21 cellular contexts compared by ENCODE assay signal in genomic region chr11:21040615-21041014, GRCh38.
DNase-seq lines count a peak whose midpoint lies in the region; ATAC-seq and TF ChIP-seq lines count a peak whose summit lies in the region.
"Had no signal": no experiment of that assay in that cellular context is flagged by ENCODE, and none has a peak within 500 bp of the region (broad histone marks: within the 10 kb centered on the region; RNA-seq: fewer than 3 reads in every experiment).

No MANE protein-coding gene starts in this region.

- H3F3A ChIP-seq in SK-N-SH (replicated peaks; ENCODE audit: insufficient read depth): no peaks in the 10 kb centered on the region

- POLR2A ChIA-PET in SK-N-SH (lab: Yijun Ruan, JAX): no interaction called here

- H3K27me3 ChIP-seq in SK-N-SH (ENCODE audit: insufficient read depth): no peaks in the 10 kb centered on the region
- H3K27me3 ChIP-seq: BLaER1 treated with 17β-estradiol and CSF1 and Interleukin-3, amounts not matched to agents 10 nM and 100 nM had no signal

- H3K4me1 ChIP-seq in SK-N-SH (ENCODE audit: control insufficient read depth in 1 of 2, insufficient read depth in 2 of 2, low read depth in 1 of 2, low read length in 1 of 2): no peaks in the 10 kb centered on the region
- H3K4me1 ChIP-seq: A549; BLaER1 treated with 17β-estradiol and CSF1 and Interleukin-3, amounts not matched to agents 10 nM and 100 nM had no signal

- no peak overlapping the region for H3K9ac ChIP-seq in SK-N-SH
- H3K9ac ChIP-seq: BLaER1 treated with 17β-estradiol and CSF1 and Interleukin-3, amounts not matched to agents 10 nM and 100 nM had no signal

- TF ChIP-seq RAD21 in SK-N-SH (IDR thresholded peaks at IDR 0.05; ENCODE audit: low read length): no peak

- no peak overlapping the region for H3K4me3 ChIP-seq in SK-N-SH (ENCODE audit: low read depth in 2 of 2, low read length in 1 of 2)
- H3K4me3 ChIP-seq: A549; BLaER1 treated with 17β-estradiol and CSF1 and Interleukin-3, amounts not matched to agents 10 nM and 100 nM; GM12878 had no signal

- H4K20me1 ChIP-seq in SK-N-SH (ENCODE audit: insufficient read depth): no peaks in the 10 kb centered on the region
- H4K20me1 ChIP-seq: BLaER1 treated with 17β-estradiol and CSF1 and Interleukin-3, amounts not matched to agents 10 nM and 100 nM had no signal

- WGBS in SK-N-SH (ENCODE audit: low lambda C conversion rate): 10% methylated on average over 2 of the region's 2 CpGs

- TF ChIP-seq CTCF in SK-N-SH (IDR thresholded peaks at IDR 0.05): no peak

- H3K79me2 ChIP-seq in SK-N-SH (ENCODE audit: insufficient read depth): no peaks in the 10 kb centered on the region

- DNase-seq in SK-N-SH: no peak
- peak; percentile 50 for DNase-seq in kidney tubule cell (ENCODE audit: low spot score)
- DNase-seq: AML-193; CD4-positive, alpha-beta T cell; CD8-positive, alpha-beta T cell; COR-L47; DMS 273 treated with DMSO at 0.1 percent for 48 hours; DMS153; DMS53; DMS79; DND-41; EL; GDM1 had no signal

- no peaks in the 10 kb centered on the region for H3K9me2 ChIP-seq in SK-N-SH

- H3K9me3 ChIP-seq in SK-N-SH: no peaks in the 10 kb centered on the region
- H3K9me3 ChIP-seq: A549; BLaER1 treated with 17β-estradiol and CSF1 and Interleukin-3, amounts not matched to agents 10 nM and 100 nM had no signal

- H2AFZ ChIP-seq in SK-N-SH (ENCODE audit: low read depth): no peak overlapping the region

- H3K36me3 ChIP-seq in SK-N-SH (replicated peaks in 1 of 2; ENCODE audit: control insufficient read depth in 1 of 2, insufficient read depth in 2 of 2, low read length in 1 of 2): no peaks in the 10 kb centered on the region
- H3K36me3 ChIP-seq: BLaER1 treated with 17β-estradiol and CSF1 and Interleukin-3, amounts not matched to agents 10 nM and 100 nM had no signal

- ATAC-seq in SK-N-SH treated with all-trans-retinoic acid at 6 μM for 48 hours (no peak), HG02884 (IDR thresholded peaks at IDR 0.05; ENCODE audit: unreplicated experiment) (no peak), HG03135 (IDR thresholded peaks at IDR 0.05; ENCODE audit: unreplicated experiment) (no peak)
- ATAC-seq: A549; CD8-positive, alpha-beta T cell; GM12878 had no signal

- H3K4me2 ChIP-seq in SK-N-SH: no peak overlapping the region
- H3K4me2 ChIP-seq: A549; BLaER1 treated with 17β-estradiol and CSF1 and Interleukin-3, amounts not matched to agents 10 nM and 100 nM had no signal

- no peak for TF ChIP-seq EP300 in SK-N-SH (IDR thresholded peaks at IDR 0.05; ENCODE audit: borderline replicate concordance in 1 of 2, low read depth in 1 of 2, low read length in 1 of 2)

- CTCF ChIA-PET in SK-N-SH (lab: Yijun Ruan, JAX): interaction anchor here (0.6 kb wide), 1 partner anchor 69 kb away, joined by 3 read pairs; no protein-coding TSS in a partner anchor

- no peak overlapping the region for H3K27ac ChIP-seq in SK-N-SH (ENCODE audit: low read depth in 2 of 2, low read length in 1 of 2)
- H3K27ac ChIP-seq: 22Rv1; A549; BLaER1 treated with 17β-estradiol and CSF1 and Interleukin-3, amounts not matched to agents 10 nM and 100 nM; C4-2B had no signal

TF ChIP-seq in SK-N-SH treated with all-trans-retinoic acid at 6 μM for 48 hours, 23 proteins besides CTCF, POLR2A, EP300 and RAD21:
- peak; percentile 96 for TF ChIP-seq ISL1 (CRISPR knock-in tag; IDR thresholded peaks at IDR 0.05)
- TF ChIP-seq TSHZ2 (CRISPR knock-in tag; IDR thresholded peaks at IDR 0.05): no peak
- peak; percentile 76 for TF ChIP-seq CREB5 (CRISPR knock-in tag; IDR thresholded peaks at IDR 0.05; ENCODE audit: low read depth)

TF ChIP-seq in SK-N-SH, 30 proteins besides CTCF, POLR2A, EP300 and RAD21:
- TF ChIP-seq MXI1 (IDR thresholded peaks at IDR 0.05; ENCODE audit: low read depth, low read length): no peak
- TF ChIP-seq CHD2 (IDR thresholded peaks at IDR 0.05; ENCODE audit: low read length, partially characterized antibody): no peak
- TF ChIP-seq POLR2AphosphoS5 (IDR thresholded peaks at IDR 0.05; ENCODE audit: low read depth, low read length): no peak
- no peak for TF ChIP-seq GABPA (IDR thresholded peaks at IDR 0.05; ENCODE audit: low read depth)
- TF ChIP-seq ELF1 (IDR thresholded peaks at IDR 0.05): no peak
- no peak for TF ChIP-seq ZBTB33 (IDR thresholded peaks at IDR 0.05; ENCODE audit: borderline replicate concordance, low read depth)
- no peak for TF ChIP-seq YY1 (IDR thresholded peaks at IDR 0.05; ENCODE audit: low read depth)
- TF ChIP-seq USF2 (IDR thresholded peaks at IDR 0.05; ENCODE audit: borderline replicate concordance, low read depth, low read length): no peak
- TF ChIP-seq GATA2 (CRISPR knock-in tag; IDR thresholded peaks at IDR 0.05): no peak
- TF ChIP-seq TAF1 (IDR thresholded peaks at IDR 0.05; ENCODE audit: borderline replicate concordance, low read depth, low read length): no peak
- TF ChIP-seq MAX (IDR thresholded peaks at IDR 0.05; ENCODE audit: low read depth): no peak
- TF ChIP-seq SIN3A (IDR thresholded peaks at IDR 0.05; ENCODE audit: borderline replicate concordance, low read depth, low read length): no peak
- TF ChIP-seq RXRA (IDR thresholded peaks at IDR 0.05; ENCODE audit: borderline replicate concordance, low read depth): no peak
